In the genomic region with DNA sequence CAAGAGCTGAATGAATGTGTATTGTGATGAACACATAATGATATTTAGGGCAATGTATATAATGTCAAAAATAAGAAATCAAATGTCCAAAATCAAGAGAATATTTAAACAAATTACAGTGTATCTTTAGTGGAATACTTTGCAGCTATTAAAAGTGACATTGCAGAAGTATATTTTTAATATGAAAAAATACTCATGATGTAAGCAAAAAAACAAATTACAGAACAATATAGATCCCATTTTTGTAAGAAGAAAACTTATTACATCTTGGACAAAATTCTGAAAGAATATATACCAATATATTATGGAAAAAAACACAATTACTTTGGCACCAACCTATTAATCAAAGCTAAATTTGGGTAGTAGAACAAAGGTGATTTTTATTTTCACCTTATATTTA, we compare ENCODE assay signal across 16 cellular contexts.
A peak's percentile ranks its signal among the peaks of the same experiment; 100 is the strongest.
DNase-seq lines count a peak whose midpoint lies in the region; ATAC-seq, FAIRE-seq and TF ChIP-seq lines count a peak whose summit lies in the region.
"Had no signal": no experiment of that assay in that cellular context is flagged by ENCODE, and none has a peak within 500 bp of the region (broad histone marks: within the 10 kb centered on the region; RNA-seq: fewer than 3 reads in every experiment).

No MANE protein-coding gene starts in this region.

- H3K27ac Mint-ChIP-seq in activated T-cell treated with anti-CD3 and anti-CD28 coated beads, Interleukin-2, amount 50 U/mL, for 72 hours: no peak overlapping the region
- H3K27ac Mint-ChIP-seq: CD4-positive, alpha-beta memory T cell had no signal

- intact Hi-C loops in PC-9 (cut with micrococcal nuclease; ENCODE audit: unreplicated experiment): no loop called here

- POLR2A ChIA-PET in PC-9 (lab: Charles Lee; ENCODE audit: unreplicated experiment): no interaction called here

- H3K9me3 Mint-ChIP-seq in activated T-cell treated with anti-CD3 and anti-CD28 coated beads, Interleukin-2, amount 50 U/mL, for 72 hours: peaks cover 2% of the 10 kb centered on the region in 2 donors

- CTCF ChIA-PET in PC-9 (lab: Charles Lee): no interaction called here

- no peaks in the 10 kb centered on the region for H3K27me3 ChIP-seq in parathyroid adenoma (ENCODE audit: control insufficient read depth, insufficient read depth, low read length)
- H3K27me3 ChIP-seq in PC-9 (ENCODE audit: insufficient read depth, low read depth): no peaks in the 10 kb centered on the region

- H3K27ac ChIP-seq in parathyroid adenoma (peak overlapping the region; percentile 54), PC-9 (no peak overlapping the region)

- H3K9ac ChIP-seq in parathyroid adenoma: no peak overlapping the region

- FAIRE-seq in TTC549 (lab: Jason Lieb, UNC) (peak; percentile 5), frontal cortex (lab: Jason Lieb, UNC) (peak; percentile 49)
- FAIRE-seq: GM12892, H54 had no signal

- no peaks in the 10 kb centered on the region for H3K79me2 ChIP-seq in parathyroid adenoma
- no peaks in the 10 kb centered on the region for H3K79me2 ChIP-seq in PC-9 (ENCODE audit: low read depth)

- DNase-seq in frontal cortex (ENCODE audit: low spot score in 2 of 2) (no peak), PC-9 (no peak), HK-2 (ENCODE audit: unreplicated experiment) (no peak)
- DNase-seq in activated T-cell treated with anti-CD3 and anti-CD28 coated beads, Interleukin-2, amount 50 U/mL, for 72 hours: no peak
- DNase-seq: C1 segment of cervical spinal cord; Calu3; CD4-positive, alpha-beta memory T cell; COR-L47; DMS53; DMS79 treated with DMSO at 0.1 percent for 48 hours; GOT3 had no signal

- no peak for ATAC-seq in activated T-cell treated with anti-CD3 and anti-CD28 coated beads, Interleukin-2, amount 50 U/mL, for 72 hours (replicated peaks in 1 of 2)

- H3K36me3 ChIP-seq in parathyroid adenoma (ENCODE audit: control insufficient read depth, insufficient read depth, low read length) (no peaks in the 10 kb centered on the region), PC-9 (ENCODE audit: low read depth) (no peaks in the 10 kb centered on the region)
- H3K36me3 ChIP-seq: HAP-1 had no signal

- TF ChIP-seq CTCF in parathyroid adenoma (IDR thresholded peaks at IDR 0.05) (no peak), PC-9 (conservative IDR thresholded peaks at IDR 0.05) (no peak)

- H2AFZ ChIP-seq in parathyroid adenoma (no peak overlapping the region), PC-9 (no peak overlapping the region)

- H3K36me3 Mint-ChIP-seq in activated T-cell treated with anti-CD3 and anti-CD28 coated beads, Interleukin-2, amount 50 U/mL, for 72 hours (ENCODE audit: insufficient read depth in 2 of 2): no peaks in the 10 kb centered on the region
- H3K36me3 Mint-ChIP-seq: CD4-positive, alpha-beta memory T cell had no signal

- no peak overlapping the region for H3K4me2 ChIP-seq in parathyroid adenoma (ENCODE audit: low read length)
- no peak overlapping the region for H3K4me2 ChIP-seq in PC-9

- H4K20me1 ChIP-seq in PC-9 (ENCODE audit: insufficient read depth): no peaks in the 10 kb centered on the region

- no peaks in the 10 kb centered on the region for H3K4me1 Mint-ChIP-seq in activated T-cell treated with anti-CD3 and anti-CD28 coated beads, Interleukin-2, amount 50 U/mL, for 72 hours (ENCODE audit: low read depth)
- H3K4me1 Mint-ChIP-seq: CD4-positive, alpha-beta memory T cell had no signal

- H3K4me1 ChIP-seq in parathyroid adenoma (peaks cover 9% of the 10 kb centered on the region), PC-9 (replicated peaks; ENCODE audit: insufficient read depth) (no peaks in the 10 kb centered on the region)
- H3K4me1 ChIP-seq: HAP-1 had no signal

- no peaks in the 10 kb centered on the region for H3K9me3 ChIP-seq in parathyroid adenoma (ENCODE audit: control insufficient read depth, low read length)
- peaks cover 4% of the 10 kb centered on the region; the same call in 1 of the 2 replicates for H3K9me3 ChIP-seq in PC-9 (ENCODE audit: insufficient read depth, low read depth)
- H3K9me3 ChIP-seq: HAP-1 had no signal

- H3K4me3 Mint-ChIP-seq in activated T-cell treated with anti-CD3 and anti-CD28 coated beads, Interleukin-2, amount 50 U/mL, for 72 hours: no peak overlapping the region
- H3K4me3 Mint-ChIP-seq: CD4-positive, alpha-beta memory T cell had no signal

- BruUV-seq in PC-9 (replicated peaks; lab: Mats Ljungman, UMichigan): no TSS peak

- H3K4me3 ChIP-seq in parathyroid adenoma (ENCODE audit: low read depth, low read length) (no peak overlapping the region), PC-9 (no peak overlapping the region)
- H3K4me3 ChIP-seq: HAP-1 had no signal

- H3F3A ChIP-seq in PC-9 (ENCODE audit: insufficient read depth, low read depth): no peaks in the 10 kb centered on the region

- H3K27me3 Mint-ChIP-seq in activated T-cell treated with anti-CD3 and anti-CD28 coated beads, Interleukin-2, amount 50 U/mL, for 72 hours (ENCODE audit: low read depth): peaks cover 13% of the 10 kb centered on the region

- H3K9me2 ChIP-seq in PC-9 (ENCODE audit: insufficient read depth): no peaks in the 10 kb centered on the region
